Comparison of ENCODE assay signal across 1 cellular context in genomic region chr16:28876016-28876659, GRCh38.
TF ChIP-seq lines count a peak whose summit lies in the region.

No MANE protein-coding gene starts in this region.

TF ChIP-seq in H1, 55 proteins besides CTCF, POLR2A, EP300 and RAD21:
- TF ChIP-seq MAX (IDR thresholded peaks at IDR 0.05), result no peak
- TF ChIP-seq GABPA (IDR thresholded peaks at IDR 0.05; ENCODE audit: borderline replicate concordance, insufficient read depth, low read length), result no peak
- TF ChIP-seq JUND (IDR thresholded peaks at IDR 0.05; ENCODE audit: low read length), result no peak
- TF ChIP-seq NANOG (IDR thresholded peaks at IDR 0.05; ENCODE audit: insufficient read depth, low read depth, low read length, poor library complexity, severe bottlenecking), result no peak
- no peak for TF ChIP-seq HDAC6 (IDR thresholded peaks at IDR 0.05; ENCODE audit: low read depth, low read length)
- no peak for TF ChIP-seq KDM1A (IDR thresholded peaks at IDR 0.05; ENCODE audit: borderline replicate concordance, low read length)
- TF ChIP-seq FOSL1 (IDR thresholded peaks at IDR 0.05; ENCODE audit: insufficient read depth, low read depth, low read length), result no peak
- TF ChIP-seq TBP (IDR thresholded peaks at IDR 0.05; ENCODE audit: low read depth, low read length), result no peak
- TF ChIP-seq CBX5 (IDR thresholded peaks at IDR 0.05; ENCODE audit: low read depth, low read length), result no peak
- no peak for TF ChIP-seq CREB1 (IDR thresholded peaks at IDR 0.05)
